ENCODE assay signal across 1 cellular context in genomic region chr12:72444566-72444965, GRCh38.
TF ChIP-seq lines count a peak whose summit lies in the region.

No MANE protein-coding gene starts in this region.

TF ChIP-seq in H1, 55 proteins besides CTCF, POLR2A, EP300 and RAD21 (continued from another document):
- TF ChIP-seq SAP30 (IDR thresholded peaks at IDR 0.05; ENCODE audit: insufficient read depth, insufficient replicate concordance, low read length) = no peak
- TF ChIP-seq ZNF274 (IDR thresholded peaks at IDR 0.05; ENCODE audit: borderline replicate concordance, extremely low read depth, low read length) = no peak
- no peak for TF ChIP-seq SIRT6 (IDR thresholded peaks at IDR 0.05; ENCODE audit: low read length)
- TF ChIP-seq MAX (IDR thresholded peaks at IDR 0.05) = no peak
- TF ChIP-seq GABPA (IDR thresholded peaks at IDR 0.05; ENCODE audit: borderline replicate concordance, insufficient read depth, low read length) = no peak
- TF ChIP-seq JUND (IDR thresholded peaks at IDR 0.05; ENCODE audit: low read length) = no peak
- TF ChIP-seq SUZ12 (IDR thresholded peaks at IDR 0.05; ENCODE audit: low read length) = no peak
